Comparison of ENCODE assay signal across 23 cellular contexts in the genomic region with DNA sequence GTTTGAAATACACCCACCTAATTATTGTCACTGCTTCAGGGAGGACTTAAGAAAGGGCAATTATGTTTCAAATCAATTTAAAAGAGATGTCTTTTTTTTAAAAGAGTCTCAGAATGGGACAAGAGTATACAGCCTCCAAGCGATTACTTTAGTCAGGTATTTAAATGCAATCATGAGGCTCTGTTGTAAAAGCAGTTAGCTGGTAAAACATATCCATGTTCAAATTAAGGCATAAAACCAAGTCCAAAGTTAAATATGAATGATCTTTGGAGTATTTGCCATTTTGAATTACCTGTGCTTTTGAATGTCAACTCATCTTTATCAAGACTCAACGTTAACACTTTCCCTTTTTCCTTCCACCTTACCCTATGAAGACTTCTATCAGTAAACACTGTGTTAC. TPM values are rescaled to one million over a fixed set of nuclear protein-coding genes. Genes with fewer than 3 reads are reported as not detected.
DNase-seq lines count a peak whose midpoint lies in the region; ATAC-seq, FAIRE-seq and TF ChIP-seq lines count a peak whose summit lies in the region.
"Had no signal": no experiment of that assay in that cellular context is flagged by ENCODE, and none has a peak within 500 bp of the region (broad histone marks: within the 10 kb centered on the region; RNA-seq: fewer than 3 reads in every experiment).

No MANE protein-coding gene starts in this region.

- WGBS in A549 (ENCODE audit: missing lambda C conversion rate), result 61% methylated on average over 2 of the region's 2 CpGs
- 66 to 80% methylated on average over 2 of the region's 2 CpGs for WGBS in pancreas, 2 donors

- intact Hi-C loops in left colon (cut with DNase I, micrococcal nuclease) (no loop called here), pancreas (cut with DNase I) (no loop called here)

- POLR2A ChIA-PET in A549 (lab: Yijun Ruan, JAX), result no interaction called here

- no peaks in the 10 kb centered on the region for H3K4me1 Mint-ChIP-seq in astrocyte (ENCODE audit: low read depth, unreplicated experiment)
- H3K4me1 Mint-ChIP-seq in effector memory CD8-positive, alpha-beta T cell (ENCODE audit: low read depth in 2 of 2), result no peaks in the 10 kb centered on the region
- H3K4me1 Mint-ChIP-seq: CD14-positive monocyte; CD4-positive, alpha-beta memory T cell; CD4-positive, CD25-positive, alpha-beta regulatory T cell; CD8-positive, alpha-beta memory T cell had no signal

- H3K27ac ChIP-seq in A549 (no peak overlapping the region), astrocyte (ENCODE audit: low read depth, low read length) (no peak overlapping the region), pancreas (no peak overlapping the region)
- H3K27ac ChIP-seq: 22Rv1, BLaER1 had no signal

- H3K9me3 Mint-ChIP-seq in astrocyte (ENCODE audit: unreplicated experiment), result no peaks in the 10 kb centered on the region
- no peaks in the 10 kb centered on the region for H3K9me3 Mint-ChIP-seq in effector memory CD8-positive, alpha-beta T cell
- H3K9me3 Mint-ChIP-seq: CD14-positive monocyte; CD4-positive, CD25-positive, alpha-beta regulatory T cell had no signal

- H3K9me3 ChIP-seq in A549 (no peaks in the 10 kb centered on the region), astrocyte (ENCODE audit: insufficient read depth, low read depth, low read length) (no peaks in the 10 kb centered on the region), pancreas (no peaks in the 10 kb centered on the region)
- H3K9me3 ChIP-seq: BE2C, BLaER1 had no signal

- H3K36me3 ChIP-seq in astrocyte (ENCODE audit: insufficient read depth, low read length), result no peaks in the 10 kb centered on the region
- H3K36me3 ChIP-seq in pancreas, result no peaks in the 10 kb centered on the region
- H3K36me3 ChIP-seq: BE2C, BLaER1 had no signal

- H3K79me2 ChIP-seq in astrocyte (ENCODE audit: insufficient read depth, low read length), result no peaks in the 10 kb centered on the region

- H3K4me3 ChIP-seq in A549 (no peak overlapping the region), astrocyte (ENCODE audit: insufficient read depth, low read depth, low read length) (no peak overlapping the region), pancreas (no peak overlapping the region)
- H3K4me3 ChIP-seq: BLaER1 had no signal

- TF ChIP-seq POLR2A in A549 (IDR thresholded peaks at IDR 0.05; ENCODE audit: low read length), result no peak

- no peak overlapping the region for H3K9ac ChIP-seq in astrocyte (ENCODE audit: low read length)
- H3K9ac ChIP-seq: BLaER1 had no signal

- H3K27ac Mint-ChIP-seq in astrocyte (ENCODE audit: unreplicated experiment), result no peak overlapping the region
- H3K27ac Mint-ChIP-seq in effector memory CD8-positive, alpha-beta T cell, result no peak overlapping the region
- H3K27ac Mint-ChIP-seq: CD14-positive monocyte; CD4-positive, alpha-beta memory T cell; CD4-positive, CD25-positive, alpha-beta regulatory T cell; CD8-positive, alpha-beta memory T cell had no signal

- no peak for TF ChIP-seq EP300 in A549 (IDR thresholded peaks at IDR 0.05)

- H4K20me1 ChIP-seq in astrocyte (ENCODE audit: insufficient read depth, low read length), result no peaks in the 10 kb centered on the region
- H4K20me1 ChIP-seq: BLaER1 had no signal

- no peak for TF ChIP-seq CTCF in A549 (IDR thresholded peaks at IDR 0.05)
- TF ChIP-seq CTCF in astrocyte (IDR thresholded peaks at IDR 0.05; ENCODE audit: insufficient read depth, low read depth, low read length), result no peak
- no peak for TF ChIP-seq CTCF in pancreas (IDR thresholded peaks at IDR 0.05)

- no peak overlapping the region for H3K4me3 Mint-ChIP-seq in astrocyte (ENCODE audit: unreplicated experiment)
- no peak overlapping the region for H3K4me3 Mint-ChIP-seq in effector memory CD8-positive, alpha-beta T cell
- H3K4me3 Mint-ChIP-seq: CD14-positive monocyte; CD4-positive, alpha-beta memory T cell; CD4-positive, CD25-positive, alpha-beta regulatory T cell; CD8-positive, alpha-beta memory T cell had no signal

- H3K4me1 ChIP-seq in A549 (peaks cover 13% of the 10 kb centered on the region; the same call in 2 of the 3 replicates), astrocyte (ENCODE audit: insufficient read depth, low read length) (no peaks in the 10 kb centered on the region), pancreas (no peaks in the 10 kb centered on the region)
- H3K4me1 ChIP-seq: BE2C, BLaER1 had no signal

- no peak overlapping the region for H3K4me2 ChIP-seq in A549
- H3K4me2 ChIP-seq in astrocyte (ENCODE audit: low read length), result no peak overlapping the region
- H3K4me2 ChIP-seq: BLaER1 had no signal

- H3K27me3 ChIP-seq in astrocyte (ENCODE audit: insufficient read depth, low read length) (no peaks in the 10 kb centered on the region), pancreas (peaks cover 0 to 13% (median 6%) of the 10 kb centered on the region in 4 donors)
- H3K27me3 ChIP-seq: BE2C had no signal

- H3K36me3 Mint-ChIP-seq in astrocyte (ENCODE audit: low read depth, unreplicated experiment), result no peaks in the 10 kb centered on the region
- no peaks in the 10 kb centered on the region for H3K36me3 Mint-ChIP-seq in effector memory CD8-positive, alpha-beta T cell (ENCODE audit: insufficient read depth)
- H3K36me3 Mint-ChIP-seq: CD14-positive monocyte; CD4-positive, alpha-beta memory T cell; CD4-positive, CD25-positive, alpha-beta regulatory T cell; CD8-positive, alpha-beta memory T cell had no signal

- H3K27me3 Mint-ChIP-seq in astrocyte (ENCODE audit: low read depth, unreplicated experiment), result no peaks in the 10 kb centered on the region
- no peaks in the 10 kb centered on the region for H3K27me3 Mint-ChIP-seq in effector memory CD8-positive, alpha-beta T cell
- H3K27me3 Mint-ChIP-seq: CD4-positive, alpha-beta memory T cell; CD4-positive, CD25-positive, alpha-beta regulatory T cell; CD8-positive, alpha-beta memory T cell had no signal

- no peak overlapping the region for H2AFZ ChIP-seq in astrocyte (ENCODE audit: low read depth, low read length)

- no peak for DNase-seq in A549 (ENCODE audit: low read depth in 1 of 2, low spot score in 1 of 2)
- no peak for DNase-seq in astrocyte (ENCODE audit: low read depth)
- no peak for DNase-seq in left colon
- DNase-seq in pancreas, result no peak
- no peak for DNase-seq in effector memory CD8-positive, alpha-beta T cell
- no peak for DNase-seq in D341Med (ENCODE audit: low spot score)
- DNase-seq: ACHN; BE2C; C1 segment of cervical spinal cord; CD4-positive, alpha-beta memory T cell; CD4-positive, CD25-positive, alpha-beta regulatory T cell; CD8-positive, alpha-beta memory T cell; COR-L47; DMS79 treated with DMSO at 0.1 percent for 48 hours; GF-D8 had no signal

- CTCF ChIA-PET in A549 (lab: Yijun Ruan, JAX), result no interaction called here

- no peak for TF ChIP-seq RAD21 in A549 (conservative IDR thresholded peaks at IDR 0.05 in 1 of 2, IDR thresholded peaks at IDR 0.05 in 1 of 2)

- FAIRE-seq in A549 (lab: Jason Lieb, UNC), result peak; percentile 61
- FAIRE-seq in astrocyte (lab: Jason Lieb, UNC), result peak; percentile 90
- peak; percentile 39 for FAIRE-seq in pancreas (lab: Jason Lieb, UNC)
- FAIRE-seq: GM12891, GM19239 had no signal

- ATAC-seq in A549, result no peak
- peak; percentile 73 for ATAC-seq in left colon
- no peak for ATAC-seq in pancreas
- no peak for ATAC-seq in effector memory CD8-positive, alpha-beta T cell (replicated peaks)
- no peak for ATAC-seq in GM21737 (IDR thresholded peaks at IDR 0.05; ENCODE audit: unreplicated experiment)

TF ChIP-seq in A549, 52 proteins besides CTCF, POLR2A, EP300 and RAD21 (continues in another document):
- TF ChIP-seq MAZ (IDR thresholded peaks at IDR 0.05; ENCODE audit: borderline replicate concordance, low read depth, low read length) (no peak), RFX5 (IDR thresholded peaks at IDR 0.05) (no peak), ZNF302 (CRISPR knock-in tag; IDR thresholded peaks at IDR 0.05) (no peak), REST (IDR thresholded peaks at IDR 0.05) (no peak), EHF (CRISPR knock-in tag; IDR thresholded peaks at IDR 0.05) (no peak), HOXA7 (CRISPR knock-in tag; IDR thresholded peaks at IDR 0.05) (no peak)
- TF ChIP-seq, protein P1, sequence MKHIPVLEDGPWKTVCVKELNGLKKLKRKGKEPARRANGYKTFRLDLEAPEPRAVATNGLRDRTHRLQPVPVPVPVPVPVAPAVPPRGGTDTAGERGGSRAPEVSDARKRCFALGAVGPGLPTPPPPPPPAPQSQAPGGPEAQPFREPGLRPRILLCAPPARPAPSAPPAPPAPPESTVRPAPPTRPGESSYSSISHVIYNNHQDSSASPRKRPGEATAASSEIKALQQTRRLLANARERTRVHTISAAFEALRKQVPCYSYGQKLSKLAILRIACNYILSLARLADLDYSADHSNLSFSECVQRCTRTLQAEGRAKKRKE (CRISPR knock-in tag; IDR thresholded peaks at IDR 0.05; ENCODE audit: low read depth), result no peak

RNA-seq across cellular contexts. Expression of gene RPS6KA6, which starts 13.7 kb away (rescaled TPM):
- polyA plus RNA-seq in A549 (2011; rRNA removed) (10.8 and 11.3 TPM in 2 replicates), A549 (2017; fragmentation: RNase III; extraction: RNeasy Plus Mini Kit Qiagen cat#74134 plus additional on column Dnase treatment) (4.3 to 5.1 TPM (median 4.6 TPM) in 3 replicates), pancreas (1 to 10 TPM in 1 of 2 donors, under 1 TPM in 1; 0.46 to 1.9 TPM)
- 1.2 and 1.3 TPM in 2 replicates for polyA plus RNA-seq in A549 (2012; cell fraction: cytosol; rRNA removed)
- 1.0 and 1.4 TPM in 2 replicates for polyA plus RNA-seq in A549 (2012; cell fraction: nucleus; rRNA removed)
- 4.3 and 4.4 TPM in 2 replicates for polyA minus RNA-seq in A549 (2011; rRNA and poly(A)+ RNA removed)
- total RNA-seq in astrocyte (7.1 and 8.5 TPM in 2 replicates), left colon (10 to 100 TPM; 11.6 to 16.5 TPM), pancreas (1 to 10 TPM in 3 of 6 donors, under 1 TPM in 3; 0.74 to 3.5 (median 1.1) TPM)
- total RNA-seq: A172, A673 had no signal
- polyA plus RNA-seq: CD14-positive monocyte; CD4-positive, alpha-beta memory T cell; CD8-positive, alpha-beta memory T cell had no signal
